ENCODE assay signal across 14 cellular contexts in genomic region chr1:202046227-202046626, GRCh38. TPM values are rescaled to one million over a fixed set of nuclear protein-coding genes. Genes with fewer than 3 reads are reported as not detected.
A peak's percentile ranks its signal among the peaks of the same experiment; 100 is the strongest.
DNase-seq lines count a peak whose midpoint lies in the region; ATAC-seq and TF ChIP-seq lines count a peak whose summit lies in the region.
"Had no signal": no experiment of that assay in that cellular context is flagged by ENCODE, and none has a peak within 500 bp of the region (broad histone marks: within the 10 kb centered on the region; RNA-seq: fewer than 3 reads in every experiment).

No MANE protein-coding gene starts in this region.

- 89 to 91% methylated on average over 3 of the region's 3 CpGs for WGBS in heart right ventricle, 2 donors

- no peaks in the 10 kb centered on the region for H3K9me3 ChIP-seq in CD4-positive, alpha-beta memory T cell (ENCODE audit: control insufficient read depth in 1 of 2, low read length in 2 of 2)
- no peaks in the 10 kb centered on the region for H3K9me3 ChIP-seq in heart right ventricle
- H3K9me3 ChIP-seq: SJSA1 had no signal

- no peaks in the 10 kb centered on the region for H3K9me3 Mint-ChIP-seq in activated CD8-positive, alpha-beta T cell treated with anti-CD3 and anti-CD28 coated beads, Interleukin-2, amount 10 ng/mL, durations not matched to agents 7 days and 5 days (ENCODE audit: insufficient read depth)
- no peaks in the 10 kb centered on the region for H3K9me3 Mint-ChIP-seq in CD4-positive, alpha-beta memory T cell

- H3K27me3 ChIP-seq in CD4-positive, alpha-beta memory T cell (ENCODE audit: insufficient read depth, low read length), result peaks cover 3% of the 10 kb centered on the region
- H3K27me3 ChIP-seq in heart right ventricle, result no peaks in the 10 kb centered on the region
- H3K27me3 ChIP-seq: SJSA1 had no signal

- H3K4me3 Mint-ChIP-seq in activated CD8-positive, alpha-beta T cell treated with anti-CD3 and anti-CD28 coated beads, Interleukin-2, amount 10 ng/mL, durations not matched to agents 7 days and 5 days, result no peak overlapping the region
- no peak overlapping the region for H3K4me3 Mint-ChIP-seq in CD4-positive, alpha-beta memory T cell

- H3K4me1 Mint-ChIP-seq in activated CD8-positive, alpha-beta T cell treated with anti-CD3 and anti-CD28 coated beads, Interleukin-2, amount 10 ng/mL, durations not matched to agents 7 days and 5 days (ENCODE audit: low read depth), result peaks cover 5% of the 10 kb centered on the region
- peaks cover 0 to 5% (median 0%) of the 10 kb centered on the region in 4 donors for H3K4me1 Mint-ChIP-seq in CD4-positive, alpha-beta memory T cell

- H3K27me3 Mint-ChIP-seq in activated CD8-positive, alpha-beta T cell treated with anti-CD3 and anti-CD28 coated beads, Interleukin-2, amount 10 ng/mL, durations not matched to agents 7 days and 5 days (ENCODE audit: low read depth), result peaks cover 2% of the 10 kb centered on the region
- H3K27me3 Mint-ChIP-seq in CD4-positive, alpha-beta memory T cell, result peaks cover 7 to 13% of the 10 kb centered on the region in 2 donors

- CTCF ChIA-PET in activated CD8-positive, alpha-beta T cell treated with anti-CD3 and anti-CD28 coated beads, Interleukin-2, amount 10 ng/mL, durations not matched to agents 7 days and 5 days (lab: Charles Lee), result no interaction called here
- CTCF ChIA-PET in CD4-positive, alpha-beta memory T cell (lab: Charles Lee; ENCODE audit: partially characterized antibody), result no interaction called here

- no peaks in the 10 kb centered on the region for H3K36me3 Mint-ChIP-seq in activated CD8-positive, alpha-beta T cell treated with anti-CD3 and anti-CD28 coated beads, Interleukin-2, amount 10 ng/mL, durations not matched to agents 7 days and 5 days (ENCODE audit: low read depth)
- H3K36me3 Mint-ChIP-seq in CD4-positive, alpha-beta memory T cell, result no peaks in the 10 kb centered on the region

- DNase-seq in HuH-7.5 (ENCODE audit: low spot score), result peak; percentile 36
- peak; percentile 97 for DNase-seq in NCI-H510A (lab: John Stamatoyannopoulos, UW)
- peak; percentile 80 for DNase-seq in epithelial cell of prostate (ENCODE audit: low read depth, low spot score)
- peak; percentile 37 for DNase-seq in renal cortical epithelial cell (ENCODE audit: low read depth)
- no peak for DNase-seq in activated CD8-positive, alpha-beta T cell treated with anti-CD3 and anti-CD28 coated beads, Interleukin-2, amount 10 ng/mL, durations not matched to agents 7 days and 5 days
- no peak for DNase-seq in CD4-positive, alpha-beta memory T cell
- no peak for DNase-seq in heart right ventricle
- DNase-seq: activated gamma-delta T cell treated with Interleukin-2 at 50 U/mL for 16 hours; cerebellar nuclear complex; left cardiac atrium; MV-4-11; stimulated activated CD4-positive, alpha-beta T cell treated with anti-CD3 and anti-CD28 coated beads, Interleukin-4, amount 100 ng/mL, for 4 hours had no signal

- no peak overlapping the region for H3K4me3 ChIP-seq in CD4-positive, alpha-beta memory T cell (ENCODE audit: low read length in 2 of 2)
- no peak overlapping the region for H3K4me3 ChIP-seq in heart right ventricle
- H3K4me3 ChIP-seq: SJSA1 had no signal

- intact Hi-C loops in CD4-positive, alpha-beta memory T cell (cut with micrococcal nuclease), result no loop called here
- intact Hi-C loops in heart right ventricle (cut with DNase I), result no loop called here

- H3K4me1 ChIP-seq in CD4-positive, alpha-beta memory T cell (ENCODE audit: insufficient read depth, low read length), result no peaks in the 10 kb centered on the region
- peaks cover 0 to 6% (median 0%) of the 10 kb centered on the region in 9 donors for H3K4me1 ChIP-seq in heart right ventricle

- no peak for TF ChIP-seq CTCF in heart right ventricle (IDR thresholded peaks at IDR 0.05)

- H3K27ac Mint-ChIP-seq in activated CD8-positive, alpha-beta T cell treated with anti-CD3 and anti-CD28 coated beads, Interleukin-2, amount 10 ng/mL, durations not matched to agents 7 days and 5 days, result no peak overlapping the region
- H3K27ac Mint-ChIP-seq in CD4-positive, alpha-beta memory T cell, result no peak overlapping the region

- no peaks in the 10 kb centered on the region for H3K36me3 ChIP-seq in CD4-positive, alpha-beta memory T cell (ENCODE audit: insufficient read depth, low read length)
- H3K36me3 ChIP-seq in heart right ventricle, result no peaks in the 10 kb centered on the region
- H3K36me3 ChIP-seq: SJSA1 had no signal

- peak overlapping the region; percentile 89 for H3K27ac ChIP-seq in epithelial cell of prostate
- H3K27ac ChIP-seq in CD4-positive, alpha-beta memory T cell (ENCODE audit: low read depth, low read length), result no peak overlapping the region
- no peak overlapping the region for H3K27ac ChIP-seq in heart right ventricle
- H3K27ac ChIP-seq: SJSA1 had no signal

- POLR2A ChIA-PET in activated CD8-positive, alpha-beta T cell treated with anti-CD3 and anti-CD28 coated beads, Interleukin-2, amount 10 ng/mL, durations not matched to agents 7 days and 5 days (lab: Charles Lee), result no interaction called here
- POLR2A ChIA-PET in CD4-positive, alpha-beta memory T cell (lab: Charles Lee; ENCODE audit: partially characterized antibody), result no interaction called here

- no peak for ATAC-seq in activated CD8-positive, alpha-beta T cell treated with anti-CD3 and anti-CD28 coated beads, Interleukin-2, amount 10 ng/mL, durations not matched to agents 7 days and 5 days
- ATAC-seq in HG03025 (IDR thresholded peaks at IDR 0.05; ENCODE audit: low FRiP score, unreplicated experiment), result no peak
- ATAC-seq in heart right ventricle, result no peak
- ATAC-seq: left cardiac atrium had no signal

RNA-seq across cellular contexts. Expression of gene ELF3, which starts 35.8 kb away (rescaled TPM):
- total RNA-seq in renal cortical epithelial cell (277 and 307 TPM in 2 replicates), heart right ventricle (100 to 1,000 TPM in 1 of 10 donors, 10 to 100 TPM in 1, 1 to 10 TPM in 3, under 1 TPM in 3, not detected in 2; 0.09 to 255 (median 1.4) TPM)
- total RNA-seq in activated CD8-positive, alpha-beta T cell treated with anti-CD3 and anti-CD28 coated beads, Interleukin-2, amount 10 ng/mL, durations not matched to agents 7 days and 5 days, result under 1 TPM; 0.42 to 0.55 TPM
- 1 to 10 TPM in 1 of 2 experiments, under 1 TPM in 1; 0.33 to 1.1 TPM for total RNA-seq in CD4-positive, alpha-beta memory T cell
- under 1 TPM in 1 of 2 donors, not detected in 1; 0.17 TPM for polyA plus RNA-seq in CD4-positive, alpha-beta memory T cell
- polyA plus RNA-seq in heart right ventricle, result 1 to 10 TPM in 1 of 2 donors, under 1 TPM in 1; 0.51 to 2.7 TPM

Comparison
In these comparisons a context has a peak if more than half of its experiments do, and no peak if none do; other contexts are left out.
1. DNase-seq: peak in HuH-7.5 (single experiment), NCI-H510A (single experiment), epithelial cell of prostate (single experiment) and renal cortical epithelial cell (single experiment); none in activated CD8-positive, alpha-beta T cell treated with anti-CD3 and anti-CD28 coated beads, Interleukin-2, amount 10 ng/mL, durations not matched to agents 7 days and 5 days (single experiment), CD4-positive, alpha-beta memory T cell (0 of 5) and heart right ventricle (0 of 2).